In the genomic region with DNA sequence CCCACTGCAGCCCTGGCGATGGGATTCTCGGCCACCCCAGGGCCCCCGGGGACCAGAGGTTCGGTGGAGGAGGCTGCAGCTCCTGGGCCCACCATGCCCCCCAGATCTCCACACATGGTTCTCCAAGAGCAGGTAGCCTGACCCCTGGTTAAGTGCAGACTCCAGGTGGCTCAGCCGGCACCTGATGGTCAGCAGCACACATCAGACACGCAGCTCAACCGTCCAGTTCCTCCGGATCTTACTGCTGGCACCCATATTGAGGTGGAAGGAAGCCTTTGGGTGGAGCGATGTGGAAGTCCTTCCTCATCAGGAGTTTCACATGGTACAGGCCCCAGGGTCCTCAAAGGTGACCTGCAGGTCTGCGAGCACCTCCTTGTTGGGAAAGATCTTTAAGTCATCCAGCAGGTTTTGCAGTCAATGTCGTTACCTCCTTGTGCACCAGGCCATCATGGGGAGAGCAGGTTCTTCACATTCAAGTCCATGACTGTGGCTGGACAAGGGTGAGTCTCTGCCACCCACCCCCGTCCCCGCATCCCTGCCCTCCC, we compare ENCODE assay signal across 26 cellular contexts.
"Had no signal": no experiment of that assay in that cellular context is flagged by ENCODE, and none has a peak within 500 bp of the region (broad histone marks: within the 10 kb centered on the region; RNA-seq: fewer than 3 reads in every experiment).

No MANE protein-coding gene starts in this region.

- H3K4me3 Mint-ChIP-seq: immature natural killer cell, mesothelial cell of epicardium had no signal

- DNase-seq: cerebellar nuclear complex; colonic mucosa; dermis blood vessel endothelial cell; dorsolateral prefrontal cortex; effector CD4-positive, alpha-beta T cell; effector memory CD4-positive, alpha-beta T cell; erythroblast; esophagus squamous epithelium; foreskin fibroblast; foreskin melanocyte; gastrocnemius medialis; glutamatergic neuron; head of caudate nucleus; heart right ventricle; hypothalamus; immature natural killer cell; kidney; left colon; left ventricle myocardium inferior; lower lobe of right lung; mesenchymal stem cell; mucosa of descending colon had no signal

- H3K27ac ChIP-seq: colonic mucosa, dorsolateral prefrontal cortex, epithelial cell of prostate, esophagus squamous epithelium, gastrocnemius medialis, heart right ventricle, left ventricle myocardium inferior, lower lobe of right lung had no signal

- FAIRE-seq: endometrium, kidney had no signal

- ATAC-seq: esophagus mucosa, gastrocnemius medialis, heart right ventricle, left colon, lower lobe of right lung, mucosa of descending colon had no signal

- H3K27ac Mint-ChIP-seq: immature natural killer cell, mesothelial cell of epicardium had no signal

- H3K9me3 Mint-ChIP-seq: immature natural killer cell, mesothelial cell of epicardium had no signal

- H3K27me3 ChIP-seq: colonic mucosa, dorsolateral prefrontal cortex, esophagus squamous epithelium, gastrocnemius medialis had no signal

- H3K4me1 Mint-ChIP-seq: immature natural killer cell had no signal

- H3K36me3 Mint-ChIP-seq: immature natural killer cell, mesothelial cell of epicardium had no signal

- H3K4me1 ChIP-seq: colonic mucosa, esophagus squamous epithelium, lower lobe of right lung had no signal

- H3K9me3 ChIP-seq: colonic mucosa, esophagus squamous epithelium, gastrocnemius medialis, heart right ventricle, left ventricle myocardium inferior, lower lobe of right lung, mucosa of descending colon had no signal

- H3K36me3 ChIP-seq: colonic mucosa, esophagus squamous epithelium, gastrocnemius medialis, heart right ventricle, left ventricle myocardium inferior, lower lobe of right lung had no signal

- H3K4me3 ChIP-seq: colonic mucosa, dorsolateral prefrontal cortex, esophagus squamous epithelium, gastrocnemius medialis, heart right ventricle, left ventricle myocardium inferior, lower lobe of right lung, mucosa of descending colon had no signal
